Comparison of ENCODE assay signal across 18 cellular contexts in genomic region chr5:87147441-87147840, GRCh38.
"Had no signal": no experiment of that assay in that cellular context is flagged by ENCODE, and none has a peak within 500 bp of the region (broad histone marks: within the 10 kb centered on the region; RNA-seq: fewer than 3 reads in every experiment).

No MANE protein-coding gene starts in this region.

- H3K36me3 Mint-ChIP-seq: activated CD8-positive, alpha-beta memory T cell treated with anti-CD3 and anti-CD28 coated beads, Interleukin-2, amount 10 ng/mL, durations not matched to agents 7 days and 5 days; WTC11 had no signal

- H3K27ac ChIP-seq: coronary artery, lower lobe of right lung, tibial artery had no signal

- H3K9me3 Mint-ChIP-seq: activated CD4-positive, alpha-beta memory T cell treated with anti-CD3 and anti-CD28 coated beads, Interleukin-2, amount 10 ng/mL, durations not matched to agents 7 days and 5 days; activated T-helper 17 cell treated with anti-CD3 and anti-CD28 coated beads, Interleukin-2, amount 50 U/mL, for 72 hours; central memory CD8-positive, alpha-beta T cell; nephron had no signal

- DNase-seq: activated CD4-positive, alpha-beta memory T cell treated with anti-CD3 and anti-CD28 coated beads, Interleukin-2, amount 10 ng/mL, durations not matched to agents 7 days and 5 days; activated CD4-positive, alpha-beta T cell treated with anti-CD3 and anti-CD28 coated beads for 36 hours; activated CD8-positive, alpha-beta memory T cell treated with anti-CD3 and anti-CD28 coated beads, Interleukin-2, amount 10 ng/mL, durations not matched to agents 7 days and 5 days; activated naive CD4-positive, alpha-beta T cell treated with Interleukin-2 at 50 U/mL for 16 hours; activated T-cell treated with anti-CD3 and anti-CD28 coated beads, Interleukin-2, amount 50 U/mL, for 1 hour; anterior cingulate cortex; islet precursor cell; lower lobe of right lung; posterior cingulate gyrus; stimulated activated CD4-positive, alpha-beta T cell treated with anti-CD3 and anti-CD28 coated beads, Interleukin-2, amount 100 ng/mL, for 24 hours; stimulated activated naive CD4-positive, alpha-beta T cell treated with Interleukin-2 at 50 U/mL for 16 hours; SW 1271; tibial artery had no signal

- H3K4me3 ChIP-seq: coronary artery, lower lobe of right lung, tibial artery had no signal

- ATAC-seq: activated CD4-positive, alpha-beta T cell treated with anti-CD3 and anti-CD28 coated beads for 36 hours; activated CD8-positive, alpha-beta memory T cell treated with anti-CD3 and anti-CD28 coated beads, Interleukin-2, amount 10 ng/mL, durations not matched to agents 7 days and 5 days; activated T-helper 17 cell treated with anti-CD3 and anti-CD28 coated beads, Interleukin-2, amount 50 U/mL, for 72 hours; lower lobe of right lung; WTC11 had no signal

- H3K27me3 Mint-ChIP-seq: activated CD4-positive, alpha-beta T cell treated with anti-CD3 and anti-CD28 coated beads for 36 hours; activated CD8-positive, alpha-beta memory T cell treated with anti-CD3 and anti-CD28 coated beads, Interleukin-2, amount 10 ng/mL, durations not matched to agents 7 days and 5 days; activated T-helper 17 cell treated with anti-CD3 and anti-CD28 coated beads, Interleukin-2, amount 50 U/mL, for 72 hours; central memory CD8-positive, alpha-beta T cell had no signal

- H3K4me1 Mint-ChIP-seq: nephron had no signal

- H3K9me3 ChIP-seq: lower lobe of right lung, tibial artery had no signal

- H3K27ac Mint-ChIP-seq: activated CD4-positive, alpha-beta memory T cell treated with anti-CD3 and anti-CD28 coated beads, Interleukin-2, amount 10 ng/mL, durations not matched to agents 7 days and 5 days; activated CD4-positive, alpha-beta T cell treated with anti-CD3 and anti-CD28 coated beads for 36 hours; activated CD8-positive, alpha-beta memory T cell treated with anti-CD3 and anti-CD28 coated beads, Interleukin-2, amount 10 ng/mL, durations not matched to agents 7 days and 5 days; activated T-helper 17 cell treated with anti-CD3 and anti-CD28 coated beads, Interleukin-2, amount 50 U/mL, for 72 hours; nephron; WTC11 had no signal

- H3K36me3 ChIP-seq: lower lobe of right lung, tibial artery had no signal

- H3K27me3 ChIP-seq: tibial artery had no signal

- H3K4me1 ChIP-seq: lower lobe of right lung, tibial artery had no signal

- H3K4me3 Mint-ChIP-seq: activated CD4-positive, alpha-beta memory T cell treated with anti-CD3 and anti-CD28 coated beads, Interleukin-2, amount 10 ng/mL, durations not matched to agents 7 days and 5 days; activated CD4-positive, alpha-beta T cell treated with anti-CD3 and anti-CD28 coated beads for 36 hours; activated CD8-positive, alpha-beta memory T cell treated with anti-CD3 and anti-CD28 coated beads, Interleukin-2, amount 10 ng/mL, durations not matched to agents 7 days and 5 days; activated T-helper 17 cell treated with anti-CD3 and anti-CD28 coated beads, Interleukin-2, amount 50 U/mL, for 72 hours; central memory CD8-positive, alpha-beta T cell; nephron; WTC11 had no signal
